14 cellular contexts compared by ENCODE assay signal in genomic region chr17:83178533-83179201, GRCh38.
A peak's percentile ranks its signal among the peaks of the same experiment; 100 is the strongest.
DNase-seq lines count a peak whose midpoint lies in the region; ATAC-seq and TF ChIP-seq lines count a peak whose summit lies in the region.
"Had no signal": no experiment of that assay in that cellular context is flagged by ENCODE, and none has a peak within 500 bp of the region (broad histone marks: within the 10 kb centered on the region; RNA-seq: fewer than 3 reads in every experiment).

No MANE protein-coding gene starts in this region.

- H3K4me3 Mint-ChIP-seq in activated T-helper 2 cell treated with anti-CD3 and anti-CD28 coated beads, Interferon-gamma antibody, Interleukin-2, Interleukin-4, amounts not matched to agents 10 μg/mL and 5 μg/mL and 100 μg/mL, durations not matched to agents 14 hours and 24 hours and 36 hours (ENCODE audit: low read depth) = no peak overlapping the region
- H3K4me3 Mint-ChIP-seq in T-helper 17 cell = no peak overlapping the region

- no peak overlapping the region for H3K27ac Mint-ChIP-seq in activated T-helper 2 cell treated with anti-CD3 and anti-CD28 coated beads, Interferon-gamma antibody, Interleukin-2, Interleukin-4, amounts not matched to agents 10 μg/mL and 5 μg/mL and 100 μg/mL, durations not matched to agents 14 hours and 24 hours and 36 hours
- H3K27ac Mint-ChIP-seq in T-helper 17 cell = no peak overlapping the region

- TF ChIP-seq CTCF in lower leg skin (IDR thresholded peaks at IDR 0.05) = no peak

- H3K36me3 Mint-ChIP-seq in activated T-helper 2 cell treated with anti-CD3 and anti-CD28 coated beads, Interferon-gamma antibody, Interleukin-2, Interleukin-4, amounts not matched to agents 10 μg/mL and 5 μg/mL and 100 μg/mL, durations not matched to agents 14 hours and 24 hours and 36 hours (ENCODE audit: low read depth) = no peaks in the 10 kb centered on the region
- H3K36me3 Mint-ChIP-seq in T-helper 17 cell (ENCODE audit: low read depth) = no peaks in the 10 kb centered on the region

- no peaks in the 10 kb centered on the region for H3K4me1 Mint-ChIP-seq in activated T-helper 2 cell treated with anti-CD3 and anti-CD28 coated beads, Interferon-gamma antibody, Interleukin-2, Interleukin-4, amounts not matched to agents 10 μg/mL and 5 μg/mL and 100 μg/mL, durations not matched to agents 14 hours and 24 hours and 36 hours (ENCODE audit: low read depth)
- peaks cover 2% of the 10 kb centered on the region for H3K4me1 Mint-ChIP-seq in T-helper 17 cell

- H3K9me3 ChIP-seq in stomach smooth muscle (ENCODE audit: control insufficient read depth in 2 of 2, low read length in 2 of 2) (no peaks in the 10 kb centered on the region), T-helper 17 cell (ENCODE audit: control insufficient read depth, low read length, poor library complexity, severe bottlenecking) (no peaks in the 10 kb centered on the region)
- H3K9me3 ChIP-seq: ascending aorta, SK-N-SH, stomach had no signal

- peak overlapping the region; percentile 53 for H3K27ac ChIP-seq in stomach smooth muscle (ENCODE audit: low read length)
- H3K27ac ChIP-seq: ascending aorta, parathyroid adenoma had no signal

- peak; percentile 45 for DNase-seq in activated effector memory CD4-positive, alpha-beta T cell treated with anti-CD3 and anti-CD28 coated beads, Interleukin-2, amount 50 U/mL, for 16 hours
- no peak for DNase-seq in activated effector memory CD4-positive, alpha-beta T cell treated with Interleukin-2 at 50 U/mL for 16 hours
- DNase-seq in activated T-helper 2 cell treated with anti-CD3 and anti-CD28 coated beads, Interferon-gamma antibody, Interleukin-2, Interleukin-4, amounts not matched to agents 10 μg/mL and 5 μg/mL and 100 μg/mL, durations not matched to agents 14 hours and 24 hours and 36 hours (ENCODE audit: low spot score) = peak; percentile 8
- DNase-seq in lower leg skin (ENCODE audit: low spot score in 2 of 2) (peak; percentile 9 to 85), NAMALWA (ENCODE audit: low spot score) (no peak), T-helper 17 cell (no peak)
- DNase-seq: activated gamma-delta T cell treated with Interleukin-2 at 50 U/mL for 16 hours, Calu3, SK-N-SH, stomach had no signal

- H3K9ac ChIP-seq in stomach smooth muscle (ENCODE audit: low read length in 2 of 2) = no peak overlapping the region
- H3K9ac ChIP-seq: parathyroid adenoma, SK-N-SH had no signal

- 77 to 80% methylated on average over 26 to 27 of the region's 27 CpGs for WGBS in lower leg skin, 2 donors

- H3K27me3 ChIP-seq in stomach smooth muscle (ENCODE audit: control insufficient read depth in 1 of 2, insufficient read depth in 2 of 2, low read length in 2 of 2) = no peaks in the 10 kb centered on the region
- H3K27me3 ChIP-seq: ascending aorta, stomach had no signal

- ATAC-seq in HG02981 (IDR thresholded peaks at IDR 0.05; ENCODE audit: unreplicated experiment) (no peak), T-helper 17 cell (no peak)

- TF ChIP-seq POLR2A in lower leg skin (IDR thresholded peaks at IDR 0.05) = no peak

- intact Hi-C loops in activated T-helper 2 cell treated with anti-CD3 and anti-CD28 coated beads, Interferon-gamma antibody, Interleukin-2, Interleukin-4, amounts not matched to agents 10 μg/mL and 5 μg/mL and 100 μg/mL, durations not matched to agents 14 hours and 24 hours and 36 hours (cut with micrococcal nuclease) = no loop called here
- intact Hi-C loops in lower leg skin (cut with DNase I; ENCODE audit: low total_unique reads) = no loop called here

- H3K4me3 ChIP-seq in lower leg skin (ENCODE audit: low read depth, poor library complexity, severe bottlenecking) (no peak overlapping the region), stomach smooth muscle (ENCODE audit: low read length in 2 of 2) (no peak overlapping the region)
- H3K4me3 ChIP-seq: ascending aorta, stomach had no signal

- H3K4me1 ChIP-seq in stomach smooth muscle (ENCODE audit: control insufficient read depth, insufficient read depth, low read length) = peaks cover 13% of the 10 kb centered on the region

- H3K9me3 Mint-ChIP-seq in activated T-helper 2 cell treated with anti-CD3 and anti-CD28 coated beads, Interferon-gamma antibody, Interleukin-2, Interleukin-4, amounts not matched to agents 10 μg/mL and 5 μg/mL and 100 μg/mL, durations not matched to agents 14 hours and 24 hours and 36 hours = no peaks in the 10 kb centered on the region

- H3K36me3 ChIP-seq in stomach smooth muscle (ENCODE audit: control insufficient read depth in 2 of 2, insufficient read depth in 2 of 2, low read length in 2 of 2) = no peaks in the 10 kb centered on the region
- H3K36me3 ChIP-seq: ascending aorta, stomach had no signal

- H3K27me3 Mint-ChIP-seq in activated T-helper 2 cell treated with anti-CD3 and anti-CD28 coated beads, Interferon-gamma antibody, Interleukin-2, Interleukin-4, amounts not matched to agents 10 μg/mL and 5 μg/mL and 100 μg/mL, durations not matched to agents 14 hours and 24 hours and 36 hours (ENCODE audit: low read depth) = no peaks in the 10 kb centered on the region
- no peaks in the 10 kb centered on the region for H3K27me3 Mint-ChIP-seq in T-helper 17 cell

Comparison
In these comparisons a context has a peak if more than half of its experiments do, and no peak if none do; other contexts are left out.
1. DNase-seq: peak in activated effector memory CD4-positive, alpha-beta T cell treated with anti-CD3 and anti-CD28 coated beads, Interleukin-2, amount 50 U/mL, for 16 hours (single experiment), activated T-helper 2 cell treated with anti-CD3 and anti-CD28 coated beads, Interferon-gamma antibody, Interleukin-2, Interleukin-4, amounts not matched to agents 10 μg/mL and 5 μg/mL and 100 μg/mL, durations not matched to agents 14 hours and 24 hours and 36 hours (single experiment) and lower leg skin (2 of 2); none in activated effector memory CD4-positive, alpha-beta T cell treated with Interleukin-2 at 50 U/mL for 16 hours (single experiment), NAMALWA (single experiment) and T-helper 17 cell (0 of 3).